Comparison of ENCODE assay signal across 17 cellular contexts in genomic region chr16:26668026-26668425, GRCh38.
"Had no signal": no experiment of that assay in that cellular context is flagged by ENCODE, and none has a peak within 500 bp of the region (broad histone marks: within the 10 kb centered on the region; RNA-seq: fewer than 3 reads in every experiment).

No MANE protein-coding gene starts in this region.

- ATAC-seq: heart left ventricle; stimulated activated naive B cell treated with anti-CD40 and anti-IgM and Interleukin-4, amounts not matched to agents 10 μg/mL and 1 μg/mL and 100 μg/mL, for 72 hours; stimulated activated naive CD8-positive, alpha-beta T cell treated with anti-CD3 and anti-CD28 coated beads, Interleukin-15, amount 100 ng/mL, for 72 hours had no signal

- H3K9me3 Mint-ChIP-seq: nephron had no signal

- H3K4me1 ChIP-seq: heart left ventricle, right atrium auricular region, sigmoid colon had no signal

- H3K4me3 Mint-ChIP-seq: nephron; stimulated activated naive B cell treated with anti-CD40 and anti-IgM and Interleukin-4, amounts not matched to agents 10 μg/mL and 1 μg/mL and 100 μg/mL, for 72 hours; stimulated activated naive CD8-positive, alpha-beta T cell treated with anti-CD3 and anti-CD28 coated beads, Interleukin-15, amount 100 ng/mL, for 72 hours had no signal

- H3K36me3 Mint-ChIP-seq: stimulated activated naive B cell treated with anti-CD40 and anti-IgM and Interleukin-4, amounts not matched to agents 10 μg/mL and 1 μg/mL and 100 μg/mL, for 72 hours had no signal

- H3K27ac Mint-ChIP-seq: nephron; stimulated activated naive B cell treated with anti-CD40 and anti-IgM and Interleukin-4, amounts not matched to agents 10 μg/mL and 1 μg/mL and 100 μg/mL, for 72 hours had no signal

- DNase-seq: cortex of kidney; dorsolateral prefrontal cortex; effector CD8-positive, alpha-beta T cell; heart left ventricle; hypothalamus; kidney glomerular epithelial cell; mammary epithelial cell; sigmoid colon; stimulated activated CD4-positive, alpha-beta T cell treated with anti-CD3 and anti-CD28 coated beads, Interleukin-2, amount 100 ng/mL, for 24 hours; stimulated activated CD4-positive, alpha-beta T cell treated with anti-CD3 and anti-CD28 coated beads, Interleukin-4, amount 100 ng/mL, for 4 hours; stimulated activated naive B cell treated with anti-CD40 and anti-IgM and Interleukin-4, amounts not matched to agents 10 μg/mL and 1 μg/mL and 100 μg/mL, for 72 hours; stimulated activated naive CD8-positive, alpha-beta T cell treated with anti-CD3 and anti-CD28 coated beads, Interleukin-15, amount 100 ng/mL, for 72 hours; trophoblast cell had no signal

- H3K4me3 ChIP-seq: dorsolateral prefrontal cortex, heart left ventricle, right atrium auricular region, sigmoid colon, skin epidermis, thoracic aorta had no signal

- H3K27ac ChIP-seq: dorsolateral prefrontal cortex, heart left ventricle, right atrium auricular region, sigmoid colon, skin epidermis, thoracic aorta had no signal

- H3K9me3 ChIP-seq: right atrium auricular region, sigmoid colon, thoracic aorta had no signal

- H3K36me3 ChIP-seq: heart left ventricle, right atrium auricular region, sigmoid colon, thoracic aorta had no signal
